1 cellular context compared by ENCODE assay signal in genomic region chr22:41301085-41302015, GRCh38.
TF ChIP-seq lines count a peak whose summit lies in the region.

Gene ZC3H7B (plus strand): TSS chr22:41301525. CDS start chr22:41320661, 19,136 bp downstream.

TF ChIP-seq in HepG2, 621 proteins besides CTCF, POLR2A, EP300 and RAD21 (continued from another document and continues in another):
- TF ChIP-seq ZNF260 (CRISPR knock-in tag; IDR thresholded peaks at IDR 0.05; ENCODE audit: borderline replicate concordance, low read depth) (no peak), GABPA (IDR thresholded peaks at IDR 0.05; ENCODE audit: low read depth, low read length) (no peak), GABPA (CRISPR knock-in tag; IDR thresholded peaks at IDR 0.05; ENCODE audit: low read depth) (no peak), MAZ (IDR thresholded peaks at IDR 0.05; ENCODE audit: borderline replicate concordance, low read depth, low read length) (no peak), MAZ (CRISPR knock-in tag; IDR thresholded peaks at IDR 0.05; ENCODE audit: low read depth) (peak; percentile 74; the same call in 1 of the 2 replicates), HNRNPK (IDR thresholded peaks at IDR 0.05; ENCODE audit: low read depth, low read length, poor library complexity, severe bottlenecking) (peak; percentile 5), FOSL1 (CRISPR knock-in tag; IDR thresholded peaks at IDR 0.05; ENCODE audit: borderline replicate concordance) (no peak), ZNF83 (CRISPR knock-in tag; IDR thresholded peaks at IDR 0.05; ENCODE audit: borderline replicate concordance) (no peak), SNAPC2 (CRISPR knock-in tag; IDR thresholded peaks at IDR 0.05) (no peak), ZNF34 (CRISPR knock-in tag; IDR thresholded peaks at IDR 0.05; ENCODE audit: borderline replicate concordance) (no peak), NR3C1 (CRISPR knock-in tag; IDR thresholded peaks at IDR 0.05) (no peak), ZNF276 (CRISPR knock-in tag; IDR thresholded peaks at IDR 0.05; ENCODE audit: low read depth) (no peak), ASH2L (IDR thresholded peaks at IDR 0.05; ENCODE audit: insufficient read length, low read depth, low read length) (no peak), PCBP2 (optimal IDR thresholded peaks at IDR 0.05; ENCODE audit: low read depth, low read length, poor library complexity, severe bottlenecking) (no peak), IKZF1 (IDR thresholded peaks at IDR 0.05) (no peak), ZC3H13 (CRISPR knock-in tag; IDR thresholded peaks at IDR 0.05) (no peak), PBX2 (CRISPR knock-in tag; IDR thresholded peaks at IDR 0.05) (no peak), ZBTB21 (CRISPR knock-in tag; IDR thresholded peaks at IDR 0.05) (no peak), ZNF331 (CRISPR knock-in tag; IDR thresholded peaks at IDR 0.05) (no peak), MED8 (CRISPR knock-in tag; IDR thresholded peaks at IDR 0.05; ENCODE audit: insufficient replicate concordance) (no peak), KLF16 (CRISPR knock-in tag; IDR thresholded peaks at IDR 0.05) (peak in 1 of 2 experiments; percentile 70; a peak in 1 of 4 replicates), ZFX (CRISPR knock-in tag; IDR thresholded peaks at IDR 0.05; ENCODE audit: low read depth) (no peak; the same call in 1 of the 2 replicates), MYC (CRISPR knock-in tag; IDR thresholded peaks at IDR 0.05; ENCODE audit: borderline replicate concordance) (peak; percentile 90), SIN3A (IDR thresholded peaks at IDR 0.05; ENCODE audit: borderline replicate concordance, low read depth, low read length) (peak; percentile 81; the same call in 1 of the 2 replicates), ZNF800 (CRISPR knock-in tag; IDR thresholded peaks at IDR 0.05) (peak; percentile 79; the same call in 1 of the 2 replicates), RXRA (CRISPR knock-in tag; IDR thresholded peaks at IDR 0.05) (peak; percentile 42; the same call in 1 of the 2 replicates), ZNF256 (CRISPR knock-in tag; conservative IDR thresholded peaks at IDR 0.05) (no peak), ZNF580 (CRISPR knock-in tag; IDR thresholded peaks at IDR 0.05; ENCODE audit: borderline replicate concordance, low read depth) (peak; percentile 40; the same call in 1 of the 2 replicates), ZNF749 (CRISPR knock-in tag; IDR thresholded peaks at IDR 0.05; ENCODE audit: borderline replicate concordance) (peak; percentile 42; the same call in 1 of the 2 replicates), NCOR1 (IDR thresholded peaks at IDR 0.05; ENCODE audit: borderline replicate concordance, low read length) (0 out of 2 replicates have a peak, but pooled peaks have one; percentile 25), KLF6 (CRISPR knock-in tag; IDR thresholded peaks at IDR 0.05) (peak; percentile 75; the same call in 1 of the 2 replicates), ZFP36 (IDR thresholded peaks at IDR 0.05; ENCODE audit: borderline replicate concordance, low read depth, low read length, partially characterized antibody) (no peak), REL (CRISPR knock-in tag; conservative IDR thresholded peaks at IDR 0.05) (0 out of 2 replicates have a peak, but pooled peaks have one; percentile 32)
- TF ChIP-seq, protein P1, sequence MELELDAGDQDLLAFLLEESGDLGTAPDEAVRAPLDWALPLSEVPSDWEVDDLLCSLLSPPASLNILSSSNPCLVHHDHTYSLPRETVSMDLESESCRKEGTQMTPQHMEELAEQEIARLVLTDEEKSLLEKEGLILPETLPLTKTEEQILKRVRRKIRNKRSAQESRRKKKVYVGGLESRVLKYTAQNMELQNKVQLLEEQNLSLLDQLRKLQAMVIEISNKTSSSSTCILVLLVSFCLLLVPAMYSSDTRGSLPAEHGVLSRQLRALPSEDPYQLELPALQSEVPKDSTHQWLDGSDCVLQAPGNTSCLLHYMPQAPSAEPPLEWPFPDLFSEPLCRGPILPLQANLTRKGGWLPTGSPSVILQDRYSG (CRISPR knock-in tag; IDR thresholded peaks at IDR 0.05) = 0 out of 2 replicates have a peak, but pooled peaks have one; percentile 37
- TF ChIP-seq, protein P2, sequence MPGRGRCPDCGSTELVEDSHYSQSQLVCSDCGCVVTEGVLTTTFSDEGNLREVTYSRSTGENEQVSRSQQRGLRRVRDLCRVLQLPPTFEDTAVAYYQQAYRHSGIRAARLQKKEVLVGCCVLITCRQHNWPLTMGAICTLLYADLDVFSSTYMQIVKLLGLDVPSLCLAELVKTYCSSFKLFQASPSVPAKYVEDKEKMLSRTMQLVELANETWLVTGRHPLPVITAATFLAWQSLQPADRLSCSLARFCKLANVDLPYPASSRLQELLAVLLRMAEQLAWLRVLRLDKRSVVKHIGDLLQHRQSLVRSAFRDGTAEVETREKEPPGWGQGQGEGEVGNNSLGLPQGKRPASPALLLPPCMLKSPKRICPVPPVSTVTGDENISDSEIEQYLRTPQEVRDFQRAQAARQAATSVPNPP (CRISPR knock-in tag; IDR thresholded peaks at IDR 0.05) = no peak
- TF ChIP-seq, protein P3, sequence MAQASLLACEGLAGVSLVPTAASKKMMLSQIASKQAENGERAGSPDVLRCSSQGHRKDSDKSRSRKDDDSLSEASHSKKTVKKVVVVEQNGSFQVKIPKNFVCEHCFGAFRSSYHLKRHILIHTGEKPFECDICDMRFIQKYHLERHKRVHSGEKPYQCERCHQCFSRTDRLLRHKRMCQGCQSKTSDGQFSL (CRISPR knock-in tag; IDR thresholded peaks at IDR 0.05) = 0 out of 2 replicates have a peak, but pooled peaks have one; percentile 20
- TF ChIP-seq, protein P4, sequence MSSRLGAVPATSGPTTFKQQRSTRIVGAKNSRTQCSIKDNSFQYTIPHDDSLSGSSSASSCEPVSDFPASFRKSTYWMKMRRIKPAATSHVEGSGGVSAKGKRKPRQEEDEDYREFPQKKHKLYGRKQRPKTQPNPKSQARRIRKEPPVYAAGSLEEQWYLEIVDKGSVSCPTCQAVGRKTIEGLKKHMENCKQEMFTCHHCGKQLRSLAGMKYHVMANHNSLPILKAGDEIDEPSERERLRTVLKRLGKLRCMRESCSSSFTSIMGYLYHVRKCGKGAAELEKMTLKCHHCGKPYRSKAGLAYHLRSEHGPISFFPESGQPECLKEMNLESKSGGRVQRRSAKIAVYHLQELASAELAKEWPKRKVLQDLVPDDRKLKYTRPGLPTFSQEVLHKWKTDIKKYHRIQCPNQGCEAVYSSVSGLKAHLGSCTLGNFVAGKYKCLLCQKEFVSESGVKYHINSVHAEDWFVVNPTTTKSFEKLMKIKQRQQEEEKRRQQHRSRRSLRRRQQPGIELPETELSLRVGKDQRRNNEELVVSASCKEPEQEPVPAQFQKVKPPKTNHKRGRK (CRISPR knock-in tag; IDR thresholded peaks at IDR 0.05) = no peak
- TF ChIP-seq, protein P5, sequence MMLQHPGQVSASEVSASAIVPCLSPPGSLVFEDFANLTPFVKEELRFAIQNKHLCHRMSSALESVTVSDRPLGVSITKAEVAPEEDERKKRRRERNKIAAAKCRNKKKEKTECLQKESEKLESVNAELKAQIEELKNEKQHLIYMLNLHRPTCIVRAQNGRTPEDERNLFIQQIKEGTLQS (CRISPR knock-in tag; IDR thresholded peaks at IDR 0.05) = no peak
- TF ChIP-seq, protein P6, sequence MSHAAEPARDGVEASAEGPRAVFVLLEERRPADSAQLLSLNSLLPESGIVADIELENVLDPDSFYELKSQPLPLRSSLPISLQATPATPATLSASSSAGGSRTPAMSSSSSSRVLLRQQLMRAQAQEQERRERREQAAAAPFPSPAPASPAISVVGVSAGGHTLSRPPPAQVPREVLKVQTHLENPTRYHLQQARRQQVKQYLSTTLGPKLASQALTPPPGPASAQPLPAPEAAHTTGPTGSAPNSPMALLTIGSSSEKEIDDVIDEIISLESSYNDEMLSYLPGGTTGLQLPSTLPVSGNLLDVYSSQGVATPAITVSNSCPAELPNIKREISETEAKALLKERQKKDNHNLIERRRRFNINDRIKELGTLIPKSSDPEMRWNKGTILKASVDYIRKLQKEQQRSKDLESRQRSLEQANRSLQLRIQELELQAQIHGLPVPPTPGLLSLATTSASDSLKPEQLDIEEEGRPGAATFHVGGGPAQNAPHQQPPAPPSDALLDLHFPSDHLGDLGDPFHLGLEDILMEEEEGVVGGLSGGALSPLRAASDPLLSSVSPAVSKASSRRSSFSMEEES (CRISPR knock-in tag; IDR thresholded peaks at IDR 0.05) = peak; percentile 33; the same call in 1 of the 2 replicates
- TF ChIP-seq, protein P7, sequence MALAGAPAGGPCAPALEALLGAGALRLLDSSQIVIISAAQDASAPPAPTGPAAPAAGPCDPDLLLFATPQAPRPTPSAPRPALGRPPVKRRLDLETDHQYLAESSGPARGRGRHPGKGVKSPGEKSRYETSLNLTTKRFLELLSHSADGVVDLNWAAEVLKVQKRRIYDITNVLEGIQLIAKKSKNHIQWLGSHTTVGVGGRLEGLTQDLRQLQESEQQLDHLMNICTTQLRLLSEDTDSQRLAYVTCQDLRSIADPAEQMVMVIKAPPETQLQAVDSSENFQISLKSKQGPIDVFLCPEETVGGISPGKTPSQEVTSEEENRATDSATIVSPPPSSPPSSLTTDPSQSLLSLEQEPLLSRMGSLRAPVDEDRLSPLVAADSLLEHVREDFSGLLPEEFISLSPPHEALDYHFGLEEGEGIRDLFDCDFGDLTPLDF (CRISPR knock-in tag; IDR thresholded peaks at IDR 0.05) = no peak
- TF ChIP-seq, protein P8, sequence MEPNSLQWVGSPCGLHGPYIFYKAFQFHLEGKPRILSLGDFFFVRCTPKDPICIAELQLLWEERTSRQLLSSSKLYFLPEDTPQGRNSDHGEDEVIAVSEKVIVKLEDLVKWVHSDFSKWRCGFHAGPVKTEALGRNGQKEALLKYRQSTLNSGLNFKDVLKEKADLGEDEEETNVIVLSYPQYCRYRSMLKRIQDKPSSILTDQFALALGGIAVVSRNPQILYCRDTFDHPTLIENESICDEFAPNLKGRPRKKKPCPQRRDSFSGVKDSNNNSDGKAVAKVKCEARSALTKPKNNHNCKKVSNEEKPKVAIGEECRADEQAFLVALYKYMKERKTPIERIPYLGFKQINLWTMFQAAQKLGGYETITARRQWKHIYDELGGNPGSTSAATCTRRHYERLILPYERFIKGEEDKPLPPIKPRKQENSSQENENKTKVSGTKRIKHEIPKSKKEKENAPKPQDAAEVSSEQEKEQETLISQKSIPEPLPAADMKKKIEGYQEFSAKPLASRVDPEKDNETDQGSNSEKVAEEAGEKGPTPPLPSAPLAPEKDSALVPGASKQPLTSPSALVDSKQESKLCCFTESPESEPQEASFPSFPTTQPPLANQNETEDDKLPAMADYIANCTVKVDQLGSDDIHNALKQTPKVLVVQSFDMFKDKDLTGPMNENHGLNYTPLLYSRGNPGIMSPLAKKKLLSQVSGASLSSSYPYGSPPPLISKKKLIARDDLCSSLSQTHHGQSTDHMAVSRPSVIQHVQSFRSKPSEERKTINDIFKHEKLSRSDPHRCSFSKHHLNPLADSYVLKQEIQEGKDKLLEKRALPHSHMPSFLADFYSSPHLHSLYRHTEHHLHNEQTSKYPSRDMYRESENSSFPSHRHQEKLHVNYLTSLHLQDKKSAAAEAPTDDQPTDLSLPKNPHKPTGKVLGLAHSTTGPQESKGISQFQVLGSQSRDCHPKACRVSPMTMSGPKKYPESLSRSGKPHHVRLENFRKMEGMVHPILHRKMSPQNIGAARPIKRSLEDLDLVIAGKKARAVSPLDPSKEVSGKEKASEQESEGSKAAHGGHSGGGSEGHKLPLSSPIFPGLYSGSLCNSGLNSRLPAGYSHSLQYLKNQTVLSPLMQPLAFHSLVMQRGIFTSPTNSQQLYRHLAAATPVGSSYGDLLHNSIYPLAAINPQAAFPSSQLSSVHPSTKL (CRISPR knock-in tag; IDR thresholded peaks at IDR 0.05) = peak; percentile 57
- TF ChIP-seq, protein P9, sequence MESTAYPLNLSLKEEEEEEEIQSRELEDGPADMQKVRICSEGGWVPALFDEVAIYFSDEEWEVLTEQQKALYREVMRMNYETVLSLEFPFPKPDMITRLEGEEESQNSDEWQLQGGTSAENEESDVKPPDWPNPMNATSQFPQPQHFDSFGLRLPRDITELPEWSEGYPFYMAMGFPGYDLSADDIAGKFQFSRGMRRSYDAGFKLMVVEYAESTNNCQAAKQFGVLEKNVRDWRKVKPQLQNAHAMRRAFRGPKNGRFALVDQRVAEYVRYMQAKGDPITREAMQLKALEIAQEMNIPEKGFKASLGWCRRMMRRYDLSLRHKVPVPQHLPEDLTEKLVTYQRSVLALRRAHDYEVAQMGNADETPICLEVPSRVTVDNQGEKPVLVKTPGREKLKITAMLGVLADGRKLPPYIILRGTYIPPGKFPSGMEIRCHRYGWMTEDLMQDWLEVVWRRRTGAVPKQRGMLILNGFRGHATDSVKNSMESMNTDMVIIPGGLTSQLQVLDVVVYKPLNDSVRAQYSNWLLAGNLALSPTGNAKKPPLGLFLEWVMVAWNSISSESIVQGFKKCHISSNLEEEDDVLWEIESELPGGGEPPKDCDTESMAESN (CRISPR knock-in tag; conservative IDR thresholded peaks at IDR 0.05) = 0 out of 2 replicates have a peak, but pooled peaks have one; percentile 39
